ENCODE assay signal across 20 cellular contexts in the genomic region with DNA sequence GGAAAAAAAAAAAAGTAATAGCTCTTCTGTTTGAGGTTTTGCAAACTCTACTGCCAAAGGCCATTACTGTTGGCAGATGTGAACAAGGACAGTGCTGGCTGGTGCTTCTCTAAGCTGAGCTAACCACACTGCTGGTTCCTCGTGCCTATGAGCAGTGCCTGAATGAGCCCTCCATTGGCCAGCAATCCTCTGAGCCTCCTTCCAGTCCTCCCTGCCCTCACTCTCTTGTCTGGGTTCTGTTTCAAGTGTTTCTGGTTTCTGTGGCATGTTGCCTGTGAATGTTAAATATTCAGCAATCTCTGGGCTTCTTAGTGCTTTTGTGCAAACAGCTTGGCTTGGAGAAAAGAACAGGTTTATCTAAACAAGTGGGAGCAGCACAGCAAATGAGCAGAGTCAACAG.
"Had no signal": no experiment of that assay in that cellular context is flagged by ENCODE, and none has a peak within 500 bp of the region (broad histone marks: within the 10 kb centered on the region; RNA-seq: fewer than 3 reads in every experiment).

No MANE protein-coding gene starts in this region.

- H3K27ac Mint-ChIP-seq: activated naive CD4-positive, alpha-beta T cell treated with anti-CD3 and anti-CD28 coated beads, Interleukin-2, amount 10 ng/mL, durations not matched to agents 7 days and 5 days; dendritic cell treated with granulocyte-macrophage colony-stimulating factor and Interleukin-4, amounts not matched to agents 40 ng/mL and 50 ng/mL, for 4 days; natural killer cell had no signal

- H3K4me3 ChIP-seq: body of pancreas, gastrocnemius medialis, heart right ventricle, skin epidermis, tibial nerve had no signal

- H3K27ac ChIP-seq: body of pancreas, gastrocnemius medialis, heart right ventricle, skin epidermis, tibial nerve had no signal

- ATAC-seq: body of pancreas, gastrocnemius medialis, heart right ventricle, left colon, natural killer cell had no signal

- DNase-seq: activated CD4-positive, alpha-beta T cell treated with anti-CD3 and anti-CD28 coated beads, Interleukin-2, amount 50 U/mL, for 4 hours; activated CD4-positive, CD25-positive, alpha-beta regulatory T cell treated with anti-CD3 and anti-CD28 coated beads, Interleukin-2, amount 50 U/mL, for 72 hours; activated naive CD4-positive, alpha-beta T cell treated with anti-CD3 and anti-CD28 coated beads, Interleukin-2, amount 10 ng/mL, durations not matched to agents 7 days and 5 days; activated T-cell treated with anti-CD3 and anti-CD28 coated beads for 4 hours; effector memory CD4-positive, alpha-beta T cell; gastrocnemius medialis; heart right ventricle; left colon; mammary epithelial cell; natural killer cell; nucleus accumbens; stimulated activated CD4-positive, alpha-beta T cell treated with anti-CD3 and anti-CD28 coated beads, Interleukin-15, amount 100 ng/mL, for 24 hours; stimulated activated CD4-positive, alpha-beta T cell treated with anti-CD3 and anti-CD28 coated beads, Interleukin-4, amount 100 ng/mL, for 24 hours; stimulated activated naive CD4-positive, alpha-beta T cell; SW 1271 had no signal

- H3K36me3 ChIP-seq: gastrocnemius medialis, heart right ventricle, tibial nerve had no signal

- H3K4me1 ChIP-seq: body of pancreas, gastrocnemius medialis had no signal

- H3K36me3 Mint-ChIP-seq: activated naive CD4-positive, alpha-beta T cell treated with anti-CD3 and anti-CD28 coated beads, Interleukin-2, amount 10 ng/mL, durations not matched to agents 7 days and 5 days; natural killer cell had no signal

- H3K27me3 ChIP-seq: body of pancreas, gastrocnemius medialis, tibial nerve had no signal

- H3K9me3 ChIP-seq: body of pancreas, gastrocnemius medialis had no signal

- H3K4me1 Mint-ChIP-seq: activated naive CD4-positive, alpha-beta T cell treated with anti-CD3 and anti-CD28 coated beads, Interleukin-2, amount 10 ng/mL, durations not matched to agents 7 days and 5 days had no signal

- H3K4me3 Mint-ChIP-seq: activated naive CD4-positive, alpha-beta T cell treated with anti-CD3 and anti-CD28 coated beads, Interleukin-2, amount 10 ng/mL, durations not matched to agents 7 days and 5 days; central memory CD8-positive, alpha-beta T cell; dendritic cell treated with granulocyte-macrophage colony-stimulating factor and Interleukin-4, amounts not matched to agents 40 ng/mL and 50 ng/mL, for 4 days; natural killer cell had no signal
